ENCODE assay signal across 1 cellular context in genomic region chr12:125183187-125184067, GRCh38.
A peak's percentile ranks its signal among the peaks of the same experiment; 100 is the strongest.
TF ChIP-seq lines count a peak whose summit lies in the region.

No MANE protein-coding gene starts in this region.

TF ChIP-seq in K562, 482 proteins besides CTCF, POLR2A, EP300 and RAD21 (continued from another document):
- TF ChIP-seq, protein P1, sequence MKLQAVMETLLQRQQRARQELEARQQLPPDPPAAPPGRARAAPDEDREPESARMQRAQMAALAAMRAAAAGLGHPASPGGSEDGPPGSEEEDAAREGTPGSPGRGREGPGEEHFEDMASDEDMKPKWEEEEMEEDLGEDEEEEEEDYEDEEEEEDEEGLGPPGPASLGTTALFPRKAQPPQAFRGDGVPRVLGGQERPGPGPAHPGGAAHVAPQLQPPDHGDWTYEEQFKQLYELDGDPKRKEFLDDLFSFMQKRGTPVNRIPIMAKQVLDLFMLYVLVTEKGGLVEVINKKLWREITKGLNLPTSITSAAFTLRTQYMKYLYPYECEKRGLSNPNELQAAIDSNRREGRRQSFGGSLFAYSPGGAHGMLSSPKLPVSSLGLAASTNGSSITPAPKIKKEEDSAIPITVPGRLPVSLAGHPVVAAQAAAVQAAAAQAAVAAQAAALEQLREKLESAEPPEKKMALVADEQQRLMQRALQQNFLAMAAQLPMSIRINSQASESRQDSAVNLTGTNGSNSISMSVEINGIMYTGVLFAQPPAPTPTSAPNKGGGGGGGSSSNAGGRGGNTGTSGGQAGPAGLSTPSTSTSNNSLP (IDR thresholded peaks at IDR 0.05; ENCODE audit: borderline replicate concordance, low read depth, low read length): no peak
- TF ChIP-seq BDP1 (IDR thresholded peaks at IDR 0.05; ENCODE audit: insufficient read depth, insufficient read length) (no peak), ELF4 (CRISPR knock-in tag; IDR thresholded peaks at IDR 0.05) (no peak), PREB (CRISPR knock-in tag; IDR thresholded peaks at IDR 0.05) (no peak), ESRRA (IDR thresholded peaks at IDR 0.05; ENCODE audit: borderline replicate concordance, low read depth) (no peak), NCOA6 (IDR thresholded peaks at IDR 0.05) (no peak), NR2C1 (IDR thresholded peaks at IDR 0.05) (no peak), NR2C1 (tag; IDR thresholded peaks at IDR 0.05) (no peak), HMG20B (CRISPR knock-in tag; IDR thresholded peaks at IDR 0.05) (no peak), SRSF9 (IDR thresholded peaks at IDR 0.05; ENCODE audit: borderline replicate concordance, low read depth, low read length) (no peak), MCM5 (IDR thresholded peaks at IDR 0.05; ENCODE audit: low read depth) (no peak), CBX2 (IDR thresholded peaks at IDR 0.05; ENCODE audit: insufficient read depth, low read length, poor library complexity, severe bottlenecking) (no peak), CC2D1A (IDR thresholded peaks at IDR 0.05) (0 out of 2 replicates have a peak, but pooled peaks have one; percentile 19), JUND (IDR thresholded peaks at IDR 0.05; ENCODE audit: borderline replicate concordance, low read depth, low read length) (peak; percentile 38; the same call in 1 of the 2 replicates), JUND (tag; IDR thresholded peaks at IDR 0.05; ENCODE audit: borderline replicate concordance, low read depth, low read length) (no peak), ZC3H11A (IDR thresholded peaks at IDR 0.05; ENCODE audit: low read depth, low read length) (no peak), ELF2 (CRISPR knock-in tag; IDR thresholded peaks at IDR 0.05) (no peak), KLF1 (tag; IDR thresholded peaks at IDR 0.05) (no peak), MYC (IDR thresholded peaks at IDR 0.05; ENCODE audit: low read depth, low read length) (peak; percentile 75), MYC (CRISPR knock-in tag; IDR thresholded peaks at IDR 0.05; ENCODE audit: borderline replicate concordance, low read depth) (no peak), MCM3 (IDR thresholded peaks at IDR 0.05) (no peak), KDM1A (IDR thresholded peaks at IDR 0.05) (no peak), ARID1B (IDR thresholded peaks at IDR 0.05) (no peak), SMARCE1 (IDR thresholded peaks at IDR 0.05) (no peak), SAP30 (IDR thresholded peaks at IDR 0.05; ENCODE audit: borderline replicate concordance, insufficient read depth, low read depth, low read length, poor library complexity, severe bottlenecking) (no peak), CREM (IDR thresholded peaks at IDR 0.05; ENCODE audit: low read depth) (peak; percentile 39; the same call in 1 of the 2 replicates), YY1 (IDR thresholded peaks at IDR 0.05; ENCODE audit: borderline replicate concordance in 1 of 3, control insufficient read depth in 1 of 3, extremely low read depth in 1 of 3, insufficient read depth in 3 of 3, insufficient read length in 1 of 3, insufficient replicate concordance in 2 of 3, low read depth in 1 of 3, low read length in 2 of 3) (peak in 1 of 3 experiments; percentile 28)
- TF ChIP-seq, protein P2, sequence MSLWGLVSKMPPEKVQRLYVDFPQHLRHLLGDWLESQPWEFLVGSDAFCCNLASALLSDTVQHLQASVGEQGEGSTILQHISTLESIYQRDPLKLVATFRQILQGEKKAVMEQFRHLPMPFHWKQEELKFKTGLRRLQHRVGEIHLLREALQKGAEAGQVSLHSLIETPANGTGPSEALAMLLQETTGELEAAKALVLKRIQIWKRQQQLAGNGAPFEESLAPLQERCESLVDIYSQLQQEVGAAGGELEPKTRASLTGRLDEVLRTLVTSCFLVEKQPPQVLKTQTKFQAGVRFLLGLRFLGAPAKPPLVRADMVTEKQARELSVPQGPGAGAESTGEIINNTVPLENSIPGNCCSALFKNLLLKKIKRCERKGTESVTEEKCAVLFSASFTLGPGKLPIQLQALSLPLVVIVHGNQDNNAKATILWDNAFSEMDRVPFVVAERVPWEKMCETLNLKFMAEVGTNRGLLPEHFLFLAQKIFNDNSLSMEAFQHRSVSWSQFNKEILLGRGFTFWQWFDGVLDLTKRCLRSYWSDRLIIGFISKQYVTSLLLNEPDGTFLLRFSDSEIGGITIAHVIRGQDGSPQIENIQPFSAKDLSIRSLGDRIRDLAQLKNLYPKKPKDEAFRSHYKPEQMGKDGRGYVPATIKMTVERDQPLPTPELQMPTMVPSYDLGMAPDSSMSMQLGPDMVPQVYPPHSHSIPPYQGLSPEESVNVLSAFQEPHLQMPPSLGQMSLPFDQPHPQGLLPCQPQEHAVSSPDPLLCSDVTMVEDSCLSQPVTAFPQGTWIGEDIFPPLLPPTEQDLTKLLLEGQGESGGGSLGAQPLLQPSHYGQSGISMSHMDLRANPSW (CRISPR knock-in tag; IDR thresholded peaks at IDR 0.05): no peak
- TF ChIP-seq, protein P3, sequence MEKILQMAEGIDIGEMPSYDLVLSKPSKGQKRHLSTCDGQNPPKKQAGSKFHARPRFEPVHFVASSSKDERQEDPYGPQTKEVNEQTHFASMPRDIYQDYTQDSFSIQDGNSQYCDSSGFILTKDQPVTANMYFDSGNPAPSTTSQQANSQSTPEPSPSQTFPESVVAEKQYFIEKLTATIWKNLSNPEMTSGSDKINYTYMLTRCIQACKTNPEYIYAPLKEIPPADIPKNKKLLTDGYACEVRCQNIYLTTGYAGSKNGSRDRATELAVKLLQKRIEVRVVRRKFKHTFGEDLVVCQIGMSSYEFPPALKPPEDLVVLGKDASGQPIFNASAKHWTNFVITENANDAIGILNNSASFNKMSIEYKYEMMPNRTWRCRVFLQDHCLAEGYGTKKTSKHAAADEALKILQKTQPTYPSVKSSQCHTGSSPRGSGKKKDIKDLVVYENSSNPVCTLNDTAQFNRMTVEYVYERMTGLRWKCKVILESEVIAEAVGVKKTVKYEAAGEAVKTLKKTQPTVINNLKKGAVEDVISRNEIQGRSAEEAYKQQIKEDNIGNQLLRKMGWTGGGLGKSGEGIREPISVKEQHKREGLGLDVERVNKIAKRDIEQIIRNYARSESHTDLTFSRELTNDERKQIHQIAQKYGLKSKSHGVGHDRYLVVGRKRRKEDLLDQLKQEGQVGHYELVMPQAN (IDR thresholded peaks at IDR 0.05; ENCODE audit: borderline replicate concordance): no peak
- TF ChIP-seq, protein P4, sequence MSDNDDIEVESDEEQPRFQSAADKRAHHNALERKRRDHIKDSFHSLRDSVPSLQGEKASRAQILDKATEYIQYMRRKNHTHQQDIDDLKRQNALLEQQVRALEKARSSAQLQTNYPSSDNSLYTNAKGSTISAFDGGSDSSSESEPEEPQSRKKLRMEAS (CRISPR knock-in tag; IDR thresholded peaks at IDR 0.05): peak; percentile 43; the same call in 1 of the 2 replicates
- TF ChIP-seq, protein P5, sequence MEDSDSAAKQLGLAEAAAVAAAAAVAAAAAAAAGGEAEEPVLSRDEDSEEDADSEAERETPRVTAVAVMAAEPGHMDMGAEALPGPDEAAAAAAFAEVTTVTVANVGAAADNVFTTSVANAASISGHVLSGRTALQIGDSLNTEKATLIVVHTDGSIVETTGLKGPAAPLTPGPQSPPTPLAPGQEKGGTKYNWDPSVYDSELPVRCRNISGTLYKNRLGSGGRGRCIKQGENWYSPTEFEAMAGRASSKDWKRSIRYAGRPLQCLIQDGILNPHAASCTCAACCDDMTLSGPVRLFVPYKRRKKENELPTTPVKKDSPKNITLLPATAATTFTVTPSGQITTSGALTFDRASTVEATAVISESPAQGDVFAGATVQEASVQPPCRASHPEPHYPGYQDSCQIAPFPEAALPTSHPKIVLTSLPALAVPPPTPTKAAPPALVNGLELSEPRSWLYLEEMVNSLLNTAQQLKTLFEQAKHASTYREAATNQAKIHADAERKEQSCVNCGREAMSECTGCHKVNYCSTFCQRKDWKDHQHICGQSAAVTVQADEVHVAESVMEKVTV (CRISPR knock-in tag; IDR thresholded peaks at IDR 0.05): peak; percentile 52
- TF ChIP-seq, protein P6, sequence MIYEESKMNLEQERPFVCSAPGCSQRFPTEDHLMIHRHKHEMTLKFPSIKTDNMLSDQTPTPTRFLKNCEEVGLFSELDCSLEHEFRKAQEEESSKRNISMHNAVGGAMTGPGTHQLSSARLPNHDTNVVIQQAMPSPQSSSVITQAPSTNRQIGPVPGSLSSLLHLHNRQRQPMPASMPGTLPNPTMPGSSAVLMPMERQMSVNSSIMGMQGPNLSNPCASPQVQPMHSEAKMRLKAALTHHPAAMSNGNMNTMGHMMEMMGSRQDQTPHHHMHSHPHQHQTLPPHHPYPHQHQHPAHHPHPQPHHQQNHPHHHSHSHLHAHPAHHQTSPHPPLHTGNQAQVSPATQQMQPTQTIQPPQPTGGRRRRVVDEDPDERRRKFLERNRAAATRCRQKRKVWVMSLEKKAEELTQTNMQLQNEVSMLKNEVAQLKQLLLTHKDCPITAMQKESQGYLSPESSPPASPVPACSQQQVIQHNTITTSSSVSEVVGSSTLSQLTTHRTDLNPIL (CRISPR knock-in tag; IDR thresholded peaks at IDR 0.05): no peak
- TF ChIP-seq, protein P7, sequence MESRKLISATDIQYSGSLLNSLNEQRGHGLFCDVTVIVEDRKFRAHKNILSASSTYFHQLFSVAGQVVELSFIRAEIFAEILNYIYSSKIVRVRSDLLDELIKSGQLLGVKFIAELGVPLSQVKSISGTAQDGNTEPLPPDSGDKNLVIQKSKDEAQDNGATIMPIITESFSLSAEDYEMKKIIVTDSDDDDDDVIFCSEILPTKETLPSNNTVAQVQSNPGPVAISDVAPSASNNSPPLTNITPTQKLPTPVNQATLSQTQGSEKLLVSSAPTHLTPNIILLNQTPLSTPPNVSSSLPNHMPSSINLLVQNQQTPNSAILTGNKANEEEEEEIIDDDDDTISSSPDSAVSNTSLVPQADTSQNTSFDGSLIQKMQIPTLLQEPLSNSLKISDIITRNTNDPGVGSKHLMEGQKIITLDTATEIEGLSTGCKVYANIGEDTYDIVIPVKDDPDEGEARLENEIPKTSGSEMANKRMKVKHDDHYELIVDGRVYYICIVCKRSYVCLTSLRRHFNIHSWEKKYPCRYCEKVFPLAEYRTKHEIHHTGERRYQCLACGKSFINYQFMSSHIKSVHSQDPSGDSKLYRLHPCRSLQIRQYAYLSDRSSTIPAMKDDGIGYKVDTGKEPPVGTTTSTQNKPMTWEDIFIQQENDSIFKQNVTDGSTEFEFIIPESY (CRISPR knock-in tag; IDR thresholded peaks at IDR 0.05): 0 out of 2 replicates have a peak, but pooled peaks have one; percentile 12
- TF ChIP-seq, protein P8, sequence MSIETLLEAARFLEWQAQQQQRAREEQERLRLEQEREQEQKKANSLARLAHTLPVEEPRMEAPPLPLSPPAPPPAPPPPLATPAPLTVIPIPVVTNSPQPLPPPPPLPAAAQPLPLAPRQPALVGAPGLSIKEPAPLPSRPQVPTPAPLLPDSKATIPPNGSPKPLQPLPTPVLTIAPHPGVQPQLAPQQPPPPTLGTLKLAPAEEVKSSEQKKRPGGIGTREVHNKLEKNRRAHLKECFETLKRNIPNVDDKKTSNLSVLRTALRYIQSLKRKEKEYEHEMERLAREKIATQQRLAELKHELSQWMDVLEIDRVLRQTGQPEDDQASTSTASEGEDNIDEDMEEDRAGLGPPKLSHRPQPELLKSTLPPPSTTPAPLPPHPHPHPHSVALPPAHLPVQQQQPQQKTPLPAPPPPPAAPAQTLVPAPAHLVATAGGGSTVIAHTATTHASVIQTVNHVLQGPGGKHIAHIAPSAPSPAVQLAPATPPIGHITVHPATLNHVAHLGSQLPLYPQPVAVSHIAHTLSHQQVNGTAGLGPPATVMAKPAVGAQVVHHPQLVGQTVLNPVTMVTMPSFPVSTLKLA (conservative IDR thresholded peaks at IDR 0.05): peak; percentile 33 to 47; a peak in 1 of 4 replicates
